Comparison of ENCODE assay signal across 11 cellular contexts in genomic region chr5:142017832-142018427, GRCh38. TPM values are rescaled to one million over a fixed set of nuclear protein-coding genes. Genes with fewer than 3 reads are reported as not detected.
DNase-seq lines count a peak whose midpoint lies in the region; ATAC-seq and TF ChIP-seq lines count a peak whose summit lies in the region.
"Had no signal": no experiment of that assay in that cellular context is flagged by ENCODE, and none has a peak within 500 bp of the region (broad histone marks: within the 10 kb centered on the region; RNA-seq: fewer than 3 reads in every experiment).

No MANE protein-coding gene starts in this region.

- H3K4me1 ChIP-seq in CD4-positive, CD25-positive, alpha-beta regulatory T cell (ENCODE audit: control insufficient read depth, insufficient read depth, low read length, poor library complexity, severe bottlenecking) = peaks cover 49% of the 10 kb centered on the region

- no peaks in the 10 kb centered on the region for H3K27me3 ChIP-seq in CD4-positive, CD25-positive, alpha-beta regulatory T cell (ENCODE audit: control insufficient read depth, insufficient read depth, low read length)
- H3K27me3 ChIP-seq: Peyer's patch, vagina had no signal

- H3K4me1 Mint-ChIP-seq in CD4-positive, CD25-positive, alpha-beta regulatory T cell = peaks cover 18 to 56% (median 35%) of the 10 kb centered on the region in 4 donors

- intact Hi-C loops in left cardiac atrium (cut with DNase I) = loop anchor here in 1 of 2 donors (5.0 kb wide), 1 partner anchor 89 kb away; the partner anchor contains the start of gene NDFIP1

- no peaks in the 10 kb centered on the region for H3K27me3 Mint-ChIP-seq in CD4-positive, CD25-positive, alpha-beta regulatory T cell

- H3K36me3 Mint-ChIP-seq in CD4-positive, CD25-positive, alpha-beta regulatory T cell = no peaks in the 10 kb centered on the region

- H3K27ac ChIP-seq in CD4-positive, CD25-positive, alpha-beta regulatory T cell (ENCODE audit: insufficient read depth, low read length, poor library complexity, severe bottlenecking) = no peak overlapping the region
- H3K27ac ChIP-seq: Peyer's patch, vagina had no signal

- no peak for ATAC-seq in CD4-positive, CD25-positive, alpha-beta regulatory T cell (ENCODE audit: low read depth in 2 of 2)
- ATAC-seq in GM18909 (IDR thresholded peaks at IDR 0.05; ENCODE audit: poor library complexity, unreplicated experiment) (peak; percentile 56), HG03457 (IDR thresholded peaks at IDR 0.05; ENCODE audit: unreplicated experiment) (peak; percentile 35), HG03135 (IDR thresholded peaks at IDR 0.05; ENCODE audit: unreplicated experiment) (no peak), left cardiac atrium (no peak), HG02571 (IDR thresholded peaks at IDR 0.05; ENCODE audit: unreplicated experiment) (no peak)

- TF ChIP-seq CTCF in astrocyte of the cerebellum (IDR thresholded peaks at IDR 0.05; ENCODE audit: low read depth, low read length, missing control alignments) = no peak

- peak overlapping the region in 1 of 4 donors; percentile 17 for H3K4me3 Mint-ChIP-seq in CD4-positive, CD25-positive, alpha-beta regulatory T cell

- DNase-seq in CD4-positive, CD25-positive, alpha-beta regulatory T cell = no peak
- DNase-seq in astrocyte of the cerebellum (ENCODE audit: low read depth) (peak; percentile 91), left cardiac atrium (no peak), DMS79 treated with DMSO at 0.1 percent for 48 hours (lab: John Stamatoyannopoulos, UW) (no peak)
- DNase-seq: activated gamma-delta T cell treated with Interleukin-2 at 50 U/mL for 16 hours, Peyer's patch had no signal

- no peaks in the 10 kb centered on the region for H3K9me3 Mint-ChIP-seq in CD4-positive, CD25-positive, alpha-beta regulatory T cell

- peak overlapping the region in 2 of 3 donors; percentile 38 to 56 for H3K27ac Mint-ChIP-seq in CD4-positive, CD25-positive, alpha-beta regulatory T cell

- H3K36me3 ChIP-seq in CD4-positive, CD25-positive, alpha-beta regulatory T cell (ENCODE audit: control insufficient read depth, insufficient read depth, low read length) = no peaks in the 10 kb centered on the region
- H3K36me3 ChIP-seq: Peyer's patch, vagina had no signal

- in situ Hi-C loops in astrocyte of the cerebellum (cut with HindIII; ENCODE audit: low sequenced_read_pairs) = no loop called here

- H3K4me3 ChIP-seq in CD4-positive, CD25-positive, alpha-beta regulatory T cell (ENCODE audit: low read depth, low read length) = no peak overlapping the region
- no peak overlapping the region for H3K4me3 ChIP-seq in astrocyte of the cerebellum (ENCODE audit: low read depth, low read length)
- H3K4me3 ChIP-seq: Peyer's patch, vagina had no signal

- H3K9me3 ChIP-seq in CD4-positive, CD25-positive, alpha-beta regulatory T cell (ENCODE audit: control insufficient read depth in 2 of 2, low read length in 2 of 2) = no peaks in the 10 kb centered on the region
- H3K9me3 ChIP-seq: Peyer's patch, vagina had no signal

RNA-seq across cellular contexts. Expression of gene GNPDA1, which starts 5.1 kb away (rescaled TPM):
- total RNA-seq in CD4-positive, CD25-positive, alpha-beta regulatory T cell = 7.7 TPM
- polyA plus RNA-seq in CD4-positive, CD25-positive, alpha-beta regulatory T cell = 10 to 100 TPM; 21.6 to 25.4 (median 22.9) TPM
- total RNA-seq in left cardiac atrium = 10 to 100 TPM; 17.3 to 25.7 TPM

RNA-seq across cellular contexts. Expression of gene RNF14, which starts 49.0 kb away (rescaled TPM):
- total RNA-seq in CD4-positive, CD25-positive, alpha-beta regulatory T cell = 24.4 TPM
- polyA plus RNA-seq in CD4-positive, CD25-positive, alpha-beta regulatory T cell = 10 to 100 TPM; 38.2 to 56.8 (median 48.6) TPM
- 10 to 100 TPM; 71.8 to 87.4 TPM for total RNA-seq in left cardiac atrium

RNA-seq across cellular contexts. Expression of gene PCDH12, which starts 59.9 kb away (rescaled TPM):
- total RNA-seq in CD4-positive, CD25-positive, alpha-beta regulatory T cell = not detected
- under 1 TPM; 0.12 to 0.33 (median 0.20) TPM for polyA plus RNA-seq in CD4-positive, CD25-positive, alpha-beta regulatory T cell
- total RNA-seq in left cardiac atrium = 1 to 10 TPM; 5.4 to 10.0 TPM

Comparison
In these comparisons a context has a peak if more than half of its experiments do, and no peak if none do; other contexts are left out.
1. ATAC-seq: peak in GM18909 (single experiment) and HG03457 (single experiment); none in CD4-positive, CD25-positive, alpha-beta regulatory T cell (0 of 2), HG03135 (single experiment), left cardiac atrium (0 of 2) and HG02571 (single experiment).